12 cellular contexts compared by ENCODE assay signal in genomic region chr17:49901460-49902331, GRCh38. TPM values are rescaled to one million over a fixed set of nuclear protein-coding genes. Genes with fewer than 3 reads are reported as not detected.
A peak's percentile ranks its signal among the peaks of the same experiment; 100 is the strongest.
DNase-seq lines count a peak whose midpoint lies in the region; ATAC-seq, FAIRE-seq and TF ChIP-seq lines count a peak whose summit lies in the region.
"Had no signal": no experiment of that assay in that cellular context is flagged by ENCODE, and none has a peak within 500 bp of the region (broad histone marks: within the 10 kb centered on the region; RNA-seq: fewer than 3 reads in every experiment).

No MANE protein-coding gene starts in this region.

- H3K23ac ChIP-seq in mesenchymal stem cell (ENCODE audit: low read length in 2 of 2), result no peak overlapping the region

- no peak overlapping the region for H4K91ac ChIP-seq in mesenchymal stem cell (ENCODE audit: low read length)

- no peaks in the 10 kb centered on the region for H3K79me1 ChIP-seq in mesenchymal stem cell (replicated peaks; ENCODE audit: low read length, poor library complexity, severe bottlenecking)

- no TSS peak for BruUV-seq in Calu3 (replicated peaks; lab: Mats Ljungman, UMichigan)

- no peak overlapping the region for H2BK120ac ChIP-seq in mesenchymal stem cell (ENCODE audit: low read depth, low read length)

- intact Hi-C loops in Calu3 (cut with micrococcal nuclease; ENCODE audit: unreplicated experiment), result no loop called here
- intact Hi-C loops in breast epithelium (cut with DNase I; ENCODE audit: low total_unique reads), result no loop called here
- intact Hi-C loops in tibial artery (cut with DNase I; ENCODE audit: low total_unique reads), result no loop called here

- H3K27me3 Mint-ChIP-seq in Calu3 (ENCODE audit: unreplicated experiment), result peaks cover 45% of the 10 kb centered on the region

- CTCF ChIA-PET in Calu3 (lab: Charles Lee), result interaction anchor here (0.6 to 1.4 kb wide), 4 partner anchors 26 to 96 kb away, joined by 3 to 4 read pairs (median 3); no protein-coding TSS in a partner anchor

- no peak overlapping the region for H2BK5ac ChIP-seq in mesenchymal stem cell (ENCODE audit: low read depth, low read length, poor library complexity, severe bottlenecking)

- TF ChIP-seq CTCF in Calu3 (IDR thresholded peaks at IDR 0.05; ENCODE audit: unreplicated experiment), result no peak
- no peak for TF ChIP-seq CTCF in breast epithelium (IDR thresholded peaks at IDR 0.05)
- TF ChIP-seq CTCF in tibial artery (IDR thresholded peaks at IDR 0.05), result no peak

- H3K36me3 ChIP-seq in breast epithelium (no peaks in the 10 kb centered on the region), mesenchymal stem cell (ENCODE audit: control insufficient read depth in 1 of 2, insufficient read depth in 2 of 2, low read depth in 1 of 2, low read length in 2 of 2) (no peaks in the 10 kb centered on the region), tibial artery (no peaks in the 10 kb centered on the region)
- H3K36me3 ChIP-seq: spleen had no signal

- no peak overlapping the region for H3K9ac ChIP-seq in mesenchymal stem cell (ENCODE audit: low read length)

- H3K27ac ChIP-seq in breast epithelium (peak overlapping the region in 1 of 2 donors; percentile 36), mesenchymal stem cell (ENCODE audit: low read length, poor library complexity, severe bottlenecking) (no peak overlapping the region), tibial artery (no peak overlapping the region)
- H3K27ac ChIP-seq: spleen had no signal

- no peak overlapping the region for H2AFZ ChIP-seq in mesenchymal stem cell (ENCODE audit: low read depth, low read length)

- TF ChIP-seq POLR2A in breast epithelium (IDR thresholded peaks at IDR 0.05), result no peak
- TF ChIP-seq POLR2A in H54 (IDR thresholded peaks at IDR 0.05; ENCODE audit: low read depth, low read length), result no peak

- H3K4ac ChIP-seq in mesenchymal stem cell (ENCODE audit: low read depth in 1 of 2, low read length in 2 of 2), result no peak overlapping the region

- no peak overlapping the region for H3K18ac ChIP-seq in mesenchymal stem cell (ENCODE audit: low read depth in 1 of 2, low read length in 2 of 2)

- H2BK15ac ChIP-seq in mesenchymal stem cell (ENCODE audit: low read depth, poor library complexity, severe bottlenecking), result no peak overlapping the region

- DNase-seq in Calu3, result peak; percentile 72
- DNase-seq in HTR-8/SVneo (ENCODE audit: insufficient read length, low spot score), result no peak
- no peak for DNase-seq in breast epithelium (ENCODE audit: low spot score in 2 of 2)
- no peak for DNase-seq in mesenchymal stem cell
- DNase-seq in H54 (ENCODE audit: insufficient read length, low spot score), result no peak
- DNase-seq in tibial artery, result no peak
- DNase-seq: spleen; stimulated activated naive CD4-positive, alpha-beta T cell treated with Interleukin-2 at 50 U/mL for 16 hours had no signal

- no peak overlapping the region for H2BK12ac ChIP-seq in mesenchymal stem cell (ENCODE audit: low read length in 2 of 2)

- peak overlapping the region; percentile 2 for H4K8ac ChIP-seq in mesenchymal stem cell (ENCODE audit: low read length)

- H2AK5ac ChIP-seq in mesenchymal stem cell (ENCODE audit: low read length, severe bottlenecking), result no peak overlapping the region

- peak overlapping the region; percentile 20 for H3K27ac Mint-ChIP-seq in Calu3 (ENCODE audit: unreplicated experiment)

- H3K4me2 ChIP-seq in mesenchymal stem cell (ENCODE audit: low read length, poor library complexity, severe bottlenecking), result no peak overlapping the region

- 8% methylated on average over 47 of the region's 47 CpGs for WGBS in mesenchymal stem cell

- no peak for ATAC-seq in GM21619 (IDR thresholded peaks at IDR 0.05; ENCODE audit: unreplicated experiment)
- ATAC-seq in HG02870 (IDR thresholded peaks at IDR 0.05; ENCODE audit: unreplicated experiment), result no peak

- H3K4me1 Mint-ChIP-seq in Calu3 (ENCODE audit: low read depth, unreplicated experiment), result peaks cover 28% of the 10 kb centered on the region

- H3K4me1 ChIP-seq in breast epithelium (no peaks in the 10 kb centered on the region), mesenchymal stem cell (ENCODE audit: control insufficient read depth, insufficient read depth, low read depth, low read length) (peaks cover 8% of the 10 kb centered on the region), tibial artery (peaks cover 0 to 9% (median 6%) of the 10 kb centered on the region in 4 donors)

- H3K27me3 ChIP-seq in breast epithelium, result peaks cover 0 to 18% of the 10 kb centered on the region in 2 donors
- peaks cover 94 to 95% of the 10 kb centered on the region in 2 experiments for H3K27me3 ChIP-seq in mesenchymal stem cell (ENCODE audit: control insufficient read depth in 1 of 2, insufficient read depth in 1 of 2, low read length in 2 of 2)
- peaks cover 0 to 55% of the 10 kb centered on the region in 2 donors for H3K27me3 ChIP-seq in tibial artery

- FAIRE-seq in HTR-8/SVneo (lab: Jason Lieb, UNC) (peak; percentile 20), H54 (lab: Jason Lieb, UNC) (no peak)

- no peak overlapping the region for H3K4me3 Mint-ChIP-seq in Calu3 (ENCODE audit: low read depth, unreplicated experiment)

- H3K4me3 ChIP-seq in breast epithelium, result peak overlapping the region in 2 of 3 donors; percentile 26 to 58
- peak overlapping the region in 1 of 2 experiments; percentile 8 for H3K4me3 ChIP-seq in mesenchymal stem cell (ENCODE audit: insufficient read depth in 1 of 2, low read depth in 1 of 2, low read length in 2 of 2)
- H3K4me3 ChIP-seq in tibial artery, result no peak overlapping the region
- H3K4me3 ChIP-seq: spleen had no signal

- no peaks in the 10 kb centered on the region for H3K9me3 ChIP-seq in breast epithelium
- no peaks in the 10 kb centered on the region for H3K9me3 ChIP-seq in mesenchymal stem cell (ENCODE audit: control insufficient read depth, low read length)
- no peaks in the 10 kb centered on the region for H3K9me3 ChIP-seq in tibial artery
- H3K9me3 ChIP-seq: spleen had no signal

- H3K9me3 Mint-ChIP-seq in Calu3 (ENCODE audit: low read depth, unreplicated experiment), result no peaks in the 10 kb centered on the region

- no peaks in the 10 kb centered on the region for H3K36me3 Mint-ChIP-seq in Calu3 (ENCODE audit: insufficient read depth, unreplicated experiment)

- no peak overlapping the region for H3K14ac ChIP-seq in mesenchymal stem cell (ENCODE audit: low read length in 2 of 2)

RNA-seq across cellular contexts. Expression of gene TAC4, which starts 53.8 kb away (rescaled TPM):
- not detected in 2 replicates for total RNA-seq in Calu3 (2022)
- not detected for total RNA-seq in breast epithelium
- polyA plus RNA-seq in mesenchymal stem cell (2013, experiment 1 of 2), result not detected
- polyA plus RNA-seq in mesenchymal stem cell (2013, experiment 2 of 2), result not detected
- total RNA-seq: NCI-H460; spleen; T-helper 1 cell treated with Interleukin-12 subunit alpha and Interleukin-12 subunit beta and Interleukin-4 antibody, amounts not matched to agents 30 ng/mL and 1 ng/mL, for 36 hours had no signal
- polyA plus RNA-seq: spleen had no signal

Comparison
In these comparisons a context has a peak if more than half of its experiments do, and no peak if none do; other contexts are left out.
1. H3K4me3 ChIP-seq: peak in breast epithelium (2 of 3); none in tibial artery (0 of 2).